30 cellular contexts compared by ENCODE assay signal in the genomic region with DNA sequence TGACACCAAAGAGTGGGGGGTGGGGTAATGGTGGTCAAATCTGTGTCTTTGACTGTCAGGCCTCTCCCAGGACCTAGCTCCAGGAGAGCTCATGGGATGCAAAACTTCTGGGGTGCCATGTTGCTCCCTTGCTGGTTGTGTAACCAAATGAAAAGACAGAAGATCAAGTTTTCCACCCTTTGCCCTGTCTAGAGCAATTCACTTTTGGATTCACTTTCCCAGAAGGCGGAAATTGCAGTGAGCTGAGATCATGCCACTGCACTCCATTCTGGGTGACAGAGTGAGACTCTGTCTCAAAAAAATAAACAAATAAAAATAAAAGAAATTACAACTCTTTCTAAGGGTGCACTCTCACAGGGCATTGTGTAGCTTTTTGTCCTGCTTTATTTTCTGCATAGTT. TPM values are rescaled to one million over a fixed set of nuclear protein-coding genes. Genes with fewer than 3 reads are reported as not detected.
"Had no signal": no experiment of that assay in that cellular context is flagged by ENCODE, and none has a peak within 500 bp of the region (broad histone marks: within the 10 kb centered on the region; RNA-seq: fewer than 3 reads in every experiment).

No MANE protein-coding gene starts in this region.

- H3K4me3 Mint-ChIP-seq: activated CD8-positive, alpha-beta T cell treated with anti-CD3 and anti-CD28 coated beads, Interleukin-2, amount 10 ng/mL, durations not matched to agents 7 days and 5 days; activated naive CD8-positive, alpha-beta T cell treated with anti-CD3 and anti-CD28 coated beads, Interleukin-2, amount 50 U/mL, for 24 hours; IgD-negative memory B cell; T-helper 1 cell treated with Interleukin-12 subunit alpha and Interleukin-12 subunit beta and Interleukin-4 antibody, amounts not matched to agents 30 μg/mL and 1 μg/mL, for 36 hours had no signal

- H3K27ac Mint-ChIP-seq: activated CD8-positive, alpha-beta T cell treated with anti-CD3 and anti-CD28 coated beads, Interleukin-2, amount 10 ng/mL, durations not matched to agents 7 days and 5 days; activated naive CD4-positive, alpha-beta T cell treated with anti-CD3 and anti-CD28 coated beads, Interleukin-2, amount 50 U/mL, for 72 hours; activated naive CD8-positive, alpha-beta T cell treated with anti-CD3 and anti-CD28 coated beads, Interleukin-2, amount 50 U/mL, for 24 hours; T-helper 1 cell treated with Interleukin-12 subunit alpha and Interleukin-12 subunit beta and Interleukin-4 antibody, amounts not matched to agents 30 μg/mL and 1 μg/mL, for 36 hours had no signal

- ATAC-seq: activated CD4-positive, CD25-positive, alpha-beta regulatory T cell treated with anti-CD3 and anti-CD28 coated beads, Interleukin-2, amount 50 U/mL, for 24 hours; activated CD8-positive, alpha-beta T cell treated with anti-CD3 and anti-CD28 coated beads, Interleukin-2, amount 10 ng/mL, durations not matched to agents 7 days and 5 days; body of pancreas; Panc1 had no signal

- H3K36me3 ChIP-seq: ascending aorta, MG63 had no signal

- H3K4me1 ChIP-seq: ascending aorta, body of pancreas had no signal

- DNase-seq: activated CD4-positive, alpha-beta T cell treated with anti-CD3 and anti-CD28 coated beads for 4 hours; activated CD8-positive, alpha-beta memory T cell treated with anti-CD3 and anti-CD28 coated beads, Interleukin-2, amount 50 U/mL, for 48 hours; activated CD8-positive, alpha-beta T cell treated with anti-CD3 and anti-CD28 coated beads, Interleukin-2, amount 10 ng/mL, durations not matched to agents 7 days and 5 days; activated naive CD8-positive, alpha-beta T cell treated with anti-CD3 and anti-CD28 coated beads, Interleukin-2, amount 50 U/mL, for 24 hours; activated T-cell treated with anti-CD3 and anti-CD28 coated beads, Interleukin-2, amount 50 U/mL, for 1 hour; amniotic stem cell; body of pancreas; KG1; MG63; MV-4-11; NCI-H1092 treated with DMSO at 0.1 percent for 48 hours; NCI-H1417 treated with DMSO at 0.1 percent for 48 hours; NCI-H1694; NCI-H2029; NCI-H2107; NCI-H2171 treated with DMSO at 0.1 percent for 48 hours; NCI-H226; NCI-H510A; NCI-H69; NK-92 treated with Interleukin-12 subunit alpha and Interleukin-12 subunit beta, amount 100 ng/mL, for 24 hours; OCI-M1; SHP77 had no signal

- H3K27ac ChIP-seq: ascending aorta, body of pancreas, RWPE1 had no signal

- H3K27me3 ChIP-seq: ascending aorta, body of pancreas, MG63 had no signal

- H3K4me1 Mint-ChIP-seq: activated naive CD8-positive, alpha-beta T cell treated with anti-CD3 and anti-CD28 coated beads, Interleukin-2, amount 50 U/mL, for 24 hours had no signal

- H3K36me3 Mint-ChIP-seq: IgD-negative memory B cell had no signal

- H3K4me3 ChIP-seq: ascending aorta, body of pancreas, MG63 had no signal

RNA-seq across cellular contexts. Expression of a gene that starts 34.9 kb away (rescaled TPM):
- total RNA-seq: activated CD8-positive, alpha-beta T cell treated with anti-CD3 and anti-CD28 coated beads, Interleukin-2, amount 10 ng/mL, durations not matched to agents 7 days and 5 days; activated naive CD4-positive, alpha-beta T cell treated with anti-CD3 and anti-CD28 coated beads, Interleukin-2, amount 50 U/mL, for 72 hours; SK-MEL-5 had no signal
- polyA plus RNA-seq: IgD-negative memory B cell had no signal
